Comparison of ENCODE assay signal across 8 cellular contexts in the genomic region with DNA sequence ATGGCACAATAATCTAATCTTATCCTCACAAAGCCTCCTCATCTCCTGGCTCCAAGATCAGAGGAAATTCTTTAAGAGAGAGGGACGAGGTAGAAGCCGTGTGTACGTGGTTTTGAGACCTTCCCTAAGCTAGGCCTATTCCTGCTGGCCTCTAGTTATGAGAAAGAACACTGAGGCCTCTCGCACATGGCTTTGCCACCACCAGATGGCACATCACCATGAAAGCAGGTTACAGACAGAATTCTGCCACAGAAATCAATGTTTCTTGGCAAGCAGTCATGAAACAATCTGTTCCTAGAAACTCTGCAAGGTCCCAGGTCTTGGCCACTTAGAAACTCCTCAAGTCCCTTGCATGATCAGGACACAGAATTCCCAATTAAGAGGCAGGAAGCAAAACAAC.
DNase-seq lines count a peak whose midpoint lies in the region; TF ChIP-seq lines count a peak whose summit lies in the region.

No MANE protein-coding gene starts in this region.

- no peaks in the 10 kb centered on the region for H3K27me3 Mint-ChIP-seq in progenitor cell of endocrine pancreas

- no peaks in the 10 kb centered on the region for H3K27me3 ChIP-seq in stomach

- TF ChIP-seq EP300 in stomach (IDR thresholded peaks at IDR 0.05) = no peak

- H3K4me1 Mint-ChIP-seq in progenitor cell of endocrine pancreas (ENCODE audit: low read depth) = no peaks in the 10 kb centered on the region

- H3K4me3 Mint-ChIP-seq in progenitor cell of endocrine pancreas (ENCODE audit: low read depth) = no peak overlapping the region

- DNase-seq in NCI-H226 (peak; percentile 20), epithelial cell of proximal tubule (ENCODE audit: low read depth) (no peak), progenitor cell of endocrine pancreas (ENCODE audit: low spot score, unreplicated experiment) (no peak), NCI-H146 (lab: John Stamatoyannopoulos, UW) (no peak), dermis blood vessel endothelial cell (no peak), stomach (no peak)
- DNase-seq in activated CD4-positive, alpha-beta T cell treated with anti-CD3 and anti-CD28 coated beads, Interleukin-2, amount 50 U/mL, for 4 hours = no peak

- intact Hi-C loops in stomach (cut with DNase I; ENCODE audit: low total_unique reads) = no loop called here

- 46 to 61% (median 56%) methylated on average over 4 of the region's 4 CpGs for WGBS in stomach, 5 donors

- TF ChIP-seq CTCF in GM12872 (IDR thresholded peaks at IDR 0.05; ENCODE audit: insufficient read depth, low read depth, low read length) = peak; percentile 37; the same call in 2 of the 3 replicates
- peak; percentile 90 for TF ChIP-seq CTCF in epithelial cell of proximal tubule (conservative IDR thresholded peaks at IDR 0.05; ENCODE audit: low read depth, low read length)
- peak; percentile 56 for TF ChIP-seq CTCF in progenitor cell of endocrine pancreas (IDR thresholded peaks at IDR 0.05; ENCODE audit: unreplicated experiment)
- no peak for TF ChIP-seq CTCF in stomach (IDR thresholded peaks at IDR 0.05)

- H3K27ac Mint-ChIP-seq in progenitor cell of endocrine pancreas = no peak overlapping the region

- no peaks in the 10 kb centered on the region for H3K4me1 ChIP-seq in stomach

- no peak overlapping the region for H3K27ac ChIP-seq in stomach

- H3K36me3 Mint-ChIP-seq in progenitor cell of endocrine pancreas (ENCODE audit: insufficient read depth) = no peaks in the 10 kb centered on the region

- peaks cover 0 to 11% (median 2%) of the 10 kb centered on the region in 4 donors for H3K9me3 ChIP-seq in stomach

- no peaks in the 10 kb centered on the region for H3K9me3 Mint-ChIP-seq in progenitor cell of endocrine pancreas (ENCODE audit: low read depth)

- TF ChIP-seq POLR2A in stomach (IDR thresholded peaks at IDR 0.05) = no peak

- H3K4me3 ChIP-seq in epithelial cell of proximal tubule (ENCODE audit: low read depth, low read length) (no peak overlapping the region), stomach (no peak overlapping the region)

- no peaks in the 10 kb centered on the region for H3K36me3 ChIP-seq in stomach

Comparison
In these comparisons a context has a peak if more than half of its experiments do, and no peak if none do; other contexts are left out.
1. CTCF ChIP-seq: peak in GM12872 (single experiment), epithelial cell of proximal tubule (single experiment) and progenitor cell of endocrine pancreas (single experiment); none in stomach (0 of 7).